In the genomic region with DNA sequence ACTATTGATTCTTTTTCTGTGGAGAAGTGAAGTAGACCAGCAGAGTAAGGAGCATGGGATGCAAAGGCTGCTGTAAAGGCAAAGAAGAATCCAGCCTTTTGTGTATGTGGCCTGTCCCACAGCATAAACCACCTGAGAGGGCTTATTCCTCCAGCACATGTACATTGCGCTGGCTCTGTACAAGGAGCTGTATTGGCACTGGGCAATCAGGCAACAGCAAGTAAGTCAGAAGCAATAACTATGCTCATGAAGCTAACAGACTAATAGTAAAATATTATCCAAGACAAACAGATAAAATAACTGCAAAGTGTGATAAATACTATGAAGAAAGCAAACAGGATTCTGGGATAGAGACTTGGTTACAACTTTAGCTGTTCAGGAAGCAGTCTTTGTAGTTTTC, we compare ENCODE assay signal across 12 cellular contexts.
"Had no signal": no experiment of that assay in that cellular context is flagged by ENCODE, and none has a peak within 500 bp of the region (broad histone marks: within the 10 kb centered on the region; RNA-seq: fewer than 3 reads in every experiment).

No MANE protein-coding gene starts in this region.

- H3K27me3 ChIP-seq: ovary, vagina had no signal

- H3K27me3 Mint-ChIP-seq: activated CD4-positive, alpha-beta memory T cell treated with anti-CD3 and anti-CD28 coated beads for 36 hours; activated naive CD8-positive, alpha-beta T cell treated with anti-CD3 and anti-CD28 coated beads for 36 hours; stimulated activated naive CD8-positive, alpha-beta T cell treated with anti-CD3 and anti-CD28 coated beads, Interleukin-15, Interleukin-2, amounts not matched to agents 100 ng/mL and 50 ng/mL, for 24 hours had no signal

- H3K36me3 ChIP-seq: ovary, thoracic aorta, vagina had no signal

- H3K27ac ChIP-seq: ovary, thoracic aorta, vagina had no signal

- H3K4me3 ChIP-seq: lung, ovary, thoracic aorta, vagina had no signal

- H3K9me3 ChIP-seq: ovary, thoracic aorta, vagina had no signal

- ATAC-seq: activated T-cell treated with anti-CD3 and anti-CD28 coated beads, Interleukin-2, amount 50 U/mL, for 72 hours had no signal

- H3K36me3 Mint-ChIP-seq: activated CD4-positive, alpha-beta memory T cell treated with anti-CD3 and anti-CD28 coated beads for 36 hours; activated naive CD8-positive, alpha-beta T cell treated with anti-CD3 and anti-CD28 coated beads for 36 hours had no signal

- H3K27ac Mint-ChIP-seq: activated CD4-positive, alpha-beta memory T cell treated with anti-CD3 and anti-CD28 coated beads for 36 hours; activated naive CD8-positive, alpha-beta T cell treated with anti-CD3 and anti-CD28 coated beads for 36 hours; activated T-cell treated with anti-CD3 and anti-CD28 coated beads, Interleukin-2, amount 50 U/mL, for 72 hours; stimulated activated naive CD8-positive, alpha-beta T cell treated with anti-CD3 and anti-CD28 coated beads, Interleukin-15, Interleukin-2, amounts not matched to agents 100 ng/mL and 50 ng/mL, for 24 hours had no signal

- H3K4me1 Mint-ChIP-seq: activated naive CD8-positive, alpha-beta T cell treated with anti-CD3 and anti-CD28 coated beads for 36 hours had no signal

- H3K4me3 Mint-ChIP-seq: activated CD4-positive, alpha-beta memory T cell treated with anti-CD3 and anti-CD28 coated beads for 36 hours; activated naive CD8-positive, alpha-beta T cell treated with anti-CD3 and anti-CD28 coated beads for 36 hours; activated T-cell treated with anti-CD3 and anti-CD28 coated beads, Interleukin-2, amount 50 U/mL, for 72 hours; stimulated activated naive CD8-positive, alpha-beta T cell treated with anti-CD3 and anti-CD28 coated beads, Interleukin-15, Interleukin-2, amounts not matched to agents 100 ng/mL and 50 ng/mL, for 24 hours had no signal

- DNase-seq: activated CD4-positive, alpha-beta memory T cell treated with anti-CD3 and anti-CD28 coated beads for 36 hours; activated CD8-positive, alpha-beta memory T cell treated with anti-CD3 and anti-CD28 coated beads, Interleukin-2, amount 50 U/mL, for 4 hours; activated gamma-delta T cell treated with Interleukin-2 at 50 U/mL for 16 hours; activated naive CD8-positive, alpha-beta T cell treated with anti-CD3 and anti-CD28 coated beads for 36 hours; activated T-cell treated with anti-CD3 and anti-CD28 coated beads, Interleukin-2, amount 50 U/mL, for 72 hours; hippocampal formation; ovary; stimulated activated CD4-positive, alpha-beta T cell treated with anti-CD3 and anti-CD28 coated beads, Interleukin-4, amount 100 ng/mL, for 1 hour had no signal
